ENCODE assay signal across 8 cellular contexts in genomic region chr17:39164675-39165143, GRCh38. TPM values are rescaled to one million over a fixed set of nuclear protein-coding genes. Genes with fewer than 3 reads are reported as not detected.
DNase-seq lines count a peak whose midpoint lies in the region; ATAC-seq and TF ChIP-seq lines count a peak whose summit lies in the region.

No MANE protein-coding gene starts in this region.

- peak overlapping the region; percentile 92 for H2AFZ ChIP-seq in IMR-90 (replicated peaks; ENCODE audit: low read length, poor library complexity)

- dilution Hi-C loops in IMR-90 (cut with HindIII; ENCODE audit: low sequenced_read_pairs, unreplicated experiment), result no loop called here

- ATAC-seq in IMR-90 (ENCODE audit: low read depth), result peak; percentile 96

- H2AK9ac ChIP-seq in IMR-90 (replicated peaks; ENCODE audit: low read depth, low read length, poor library complexity), result peak overlapping the region; percentile 17

- peak; percentile 59 for TF ChIP-seq RAD21 in IMR-90 (IDR thresholded peaks at IDR 0.05; ENCODE audit: low read length)

- no peak overlapping the region for H2BK15ac ChIP-seq in IMR-90 (ENCODE audit: low read depth, low read length)

- H3K9me3 ChIP-seq in IMR-90 (ENCODE audit: control insufficient read depth, insufficient read depth, low read length), result no peaks in the 10 kb centered on the region

- WGBS in IMR-90 (ENCODE audit: extremely low coverage in 2 of 2, insufficient read length in 1 of 2), 2 experiments, result 4% methylated on average over 10 of the region's 15 CpGs; no CpG with 5 or more reads in 1 of the 2 experiments

- no TSS peak for BruUV-seq in IMR-90 (replicated peaks; lab: Mats Ljungman, UMichigan)

- DNase-seq in AG09309 (ENCODE audit: low read depth) (peak; percentile 72), IMR-90 (peak; percentile 89), SK-MEL-5 (ENCODE audit: low read depth, low spot score) (peak; percentile 88), glomerular visceral epithelial cell (ENCODE audit: extremely low spot score) (peak; percentile 80), occipital lobe (lab: John Stamatoyannopoulos, UW) (peak; percentile 56), superior temporal gyrus (ENCODE audit: extremely low spot score) (peak; percentile 70)
- peak; percentile 85 for DNase-seq in activated naive CD4-positive, alpha-beta T cell treated with anti-CD3 and anti-CD28 coated beads, Interleukin-2, amount 10 ng/mL, durations not matched to agents 7 days and 5 days

- H3K4me1 Mint-ChIP-seq in activated naive CD4-positive, alpha-beta T cell treated with anti-CD3 and anti-CD28 coated beads, Interleukin-2, amount 10 ng/mL, durations not matched to agents 7 days and 5 days, result peaks cover 40% of the 10 kb centered on the region

- H3K36me3 Mint-ChIP-seq in activated naive CD4-positive, alpha-beta T cell treated with anti-CD3 and anti-CD28 coated beads, Interleukin-2, amount 10 ng/mL, durations not matched to agents 7 days and 5 days, result peaks cover 4% of the 10 kb centered on the region

- peak overlapping the region; percentile 12 to 81; a peak in 2 of 4 replicates for H4K8ac ChIP-seq in IMR-90 (ENCODE audit: low read depth in 2 of 2, low read length in 2 of 2)

- CTCF ChIA-PET in IMR-90 (lab: Yijun Ruan, JAX), result interaction anchor here (0.6 to 2.4 kb wide), 13 partner anchors 10 to 183 kb away, joined by 3 to 19 read pairs (median 3); no protein-coding TSS in a partner anchor
- CTCF ChIA-PET in activated naive CD4-positive, alpha-beta T cell treated with anti-CD3 and anti-CD28 coated beads, Interleukin-2, amount 10 ng/mL, durations not matched to agents 7 days and 5 days (lab: Charles Lee), result interaction anchor here (0.6 to 7.6 kb wide), 28 partner anchors 9 to 294 kb away, joined by 3 to 121 read pairs (median 5); partner anchors contain the start of genes PLXDC1 and RPL19

- H2BK120ac ChIP-seq in IMR-90 (ENCODE audit: low read depth, low read length), result peak overlapping the region; percentile 2; the same call in 1 of the 2 replicates

- intact Hi-C loops in IMR-90 (cut with micrococcal nuclease), result loop anchor here (1.0 kb wide), 1 partner anchor 80 kb away; no protein-coding TSS in a partner anchor

- H3K27ac ChIP-seq in IMR-90 (ENCODE audit: insufficient read depth, low read length), result no peak overlapping the region

- H2BK5ac ChIP-seq in IMR-90 (ENCODE audit: low read depth, low read length, poor library complexity, severe bottlenecking), result no peak overlapping the region

- TF ChIP-seq CTCF in AG09309 (IDR thresholded peaks at IDR 0.05; ENCODE audit: control insufficient read depth, insufficient read depth, low read depth, low read length, missing control alignments) (peak; percentile 92), IMR-90 (conservative IDR thresholded peaks at IDR 0.05; ENCODE audit: low read depth, low read length) (peak; percentile 86)

- H3K4me3 Mint-ChIP-seq in activated naive CD4-positive, alpha-beta T cell treated with anti-CD3 and anti-CD28 coated beads, Interleukin-2, amount 10 ng/mL, durations not matched to agents 7 days and 5 days, result peak overlapping the region; percentile 79

- TF ChIP-seq POLR2A in GM19193 (IDR thresholded peaks at IDR 0.05; ENCODE audit: extremely low read depth, insufficient read depth, insufficient read length) (peak; percentile 18), IMR-90 (IDR thresholded peaks at IDR 0.05; ENCODE audit: low read depth, low read length) (no peak)

- H3K4me1 ChIP-seq in IMR-90 (ENCODE audit: control insufficient read depth, insufficient read depth, low read length), result peaks cover 5% of the 10 kb centered on the region; the same call in 1 of the 2 replicates

- peaks cover 6% of the 10 kb centered on the region for H3K9me3 Mint-ChIP-seq in activated naive CD4-positive, alpha-beta T cell treated with anti-CD3 and anti-CD28 coated beads, Interleukin-2, amount 10 ng/mL, durations not matched to agents 7 days and 5 days

- no peak overlapping the region for H3K27ac Mint-ChIP-seq in activated naive CD4-positive, alpha-beta T cell treated with anti-CD3 and anti-CD28 coated beads, Interleukin-2, amount 10 ng/mL, durations not matched to agents 7 days and 5 days

- peak overlapping the region; percentile 92; the same call in 1 of the 2 replicates for H3K14ac ChIP-seq in IMR-90 (replicated peaks; ENCODE audit: low read depth, low read length)

- H2BK20ac ChIP-seq in IMR-90 (ENCODE audit: low read depth, low read length), result no peak overlapping the region

- no peak overlapping the region; the same call in 1 of the 2 replicates for H4K91ac ChIP-seq in IMR-90 (ENCODE audit: insufficient read depth, low read depth, low read length)

- no peaks in the 10 kb centered on the region for H3K36me3 ChIP-seq in IMR-90 (ENCODE audit: control insufficient read depth, insufficient read depth, low read length)

- H4K5ac ChIP-seq in IMR-90 (ENCODE audit: low read depth, low read length), result peak overlapping the region; percentile 65

- H3K27me3 ChIP-seq in IMR-90 (ENCODE audit: control insufficient read depth, insufficient read depth, low read length), result peaks cover 35% of the 10 kb centered on the region

- H3K56ac ChIP-seq in IMR-90 (ENCODE audit: extremely low read depth, insufficient read depth, low read length), result no peak overlapping the region; the same call in 1 of the 2 replicates

- in situ Hi-C loops in IMR-90 (cut with MboI; ENCODE audit: low sequenced_read_pairs) (no loop called here), SK-MEL-5 (cut with HindIII; ENCODE audit: low pct_unique_long_range_greater_than_20kb, low sequenced_read_pairs) (no loop called here)

- H3K79me1 ChIP-seq in IMR-90 (ENCODE audit: low read depth in 1 of 2, low read length in 2 of 2), result no peaks in the 10 kb centered on the region

- peak overlapping the region; percentile 28 for H3K4ac ChIP-seq in IMR-90 (ENCODE audit: low read depth, low read length)

- peaks cover 6% of the 10 kb centered on the region for H3K9me1 ChIP-seq in IMR-90 (ENCODE audit: insufficient read depth, low read length)

- peak overlapping the region; percentile 25; the same call in 1 of the 2 replicates for H2AK5ac ChIP-seq in IMR-90 (ENCODE audit: low read depth, low read length)

- H3K23ac ChIP-seq in IMR-90 (ENCODE audit: low read depth, low read length), result peak overlapping the region; percentile 26

- H4K20me1 ChIP-seq in IMR-90 (ENCODE audit: insufficient read depth, low read length), result no peaks in the 10 kb centered on the region

- POLR2A ChIA-PET in IMR-90 (lab: Charles Lee; ENCODE audit: unreplicated experiment), result interaction anchor here (1.4 kb wide), 1 partner anchor 10 kb away, joined by 3 read pairs; no protein-coding TSS in a partner anchor

- H3K4me2 ChIP-seq in IMR-90 (ENCODE audit: low read depth, low read length), result peak overlapping the region; percentile 91

- H3K9ac ChIP-seq in IMR-90 (ENCODE audit: low read depth, low read length), result peak overlapping the region; percentile 37; the same call in 1 of the 2 replicates

- H3K4me3 ChIP-seq in AG09309 (ENCODE audit: control insufficient read depth, low read depth, low read length), result peak overlapping the region; percentile 52
- peak overlapping the region; percentile 55 for H3K4me3 ChIP-seq in IMR-90 (ENCODE audit: insufficient read depth, low read depth, low read length)

- peaks cover 83% of the 10 kb centered on the region for H3K27me3 Mint-ChIP-seq in activated naive CD4-positive, alpha-beta T cell treated with anti-CD3 and anti-CD28 coated beads, Interleukin-2, amount 10 ng/mL, durations not matched to agents 7 days and 5 days

- H3K18ac ChIP-seq in IMR-90 (ENCODE audit: low read depth, low read length), result no peak overlapping the region

TF ChIP-seq in IMR-90, 13 proteins besides CTCF, POLR2A, EP300 and RAD21:
- TF ChIP-seq SMC3 (IDR thresholded peaks at IDR 0.05; ENCODE audit: low read depth, low read length) (peak; percentile 52), MAZ (IDR thresholded peaks at IDR 0.05; ENCODE audit: borderline replicate concordance, low read depth, low read length) (no peak)

RNA-seq across cellular contexts. Expression of gene ARL5C, which starts 1.3 kb away (rescaled TPM):
- not detected in 2 replicates for total RNA-seq in IMR-90 (2012; rRNA removed)
- polyA plus RNA-seq in IMR-90 (2012; rRNA removed), result not detected in 2 replicates
- not detected in 2 replicates for polyA plus RNA-seq in IMR-90 (2012; cell fraction: cytosol; rRNA removed)
- polyA plus RNA-seq in IMR-90 (2012; cell fraction: nucleus; rRNA removed; ENCODE audit: low replicate concordance), result not detected in 2 replicates
- not detected in 2 replicates for total RNA-seq in SK-MEL-5 (2014; rRNA removed; shearing (Covaris generic))
- polyA plus RNA-seq in SK-MEL-5 (2015; cell fraction: cytosol; rRNA removed), result not detected in 2 replicates
- not detected in 2 replicates for polyA plus RNA-seq in SK-MEL-5 (2015; cell fraction: nucleus; rRNA removed)
- not detected for total RNA-seq in occipital lobe

RNA-seq across cellular contexts. Expression of gene PLXDC1, which starts 13.3 kb away (rescaled TPM):
- total RNA-seq in IMR-90 (2012; rRNA removed), result under 0.01 and 0.28 TPM in 2 replicates
- 0.37 and 0.50 TPM in 2 replicates for polyA plus RNA-seq in IMR-90 (2012; rRNA removed)
- polyA plus RNA-seq in IMR-90 (2012; cell fraction: cytosol; rRNA removed), result 0.18 and 0.63 TPM in 2 replicates
- 5.8 and 8.4 TPM in 2 replicates for polyA plus RNA-seq in IMR-90 (2012; cell fraction: nucleus; rRNA removed; ENCODE audit: low replicate concordance)
- total RNA-seq in SK-MEL-5 (2014; rRNA removed; shearing (Covaris generic)), result 0.43 and 0.48 TPM in 2 replicates
- 0.10 and 0.42 TPM in 2 replicates for polyA plus RNA-seq in SK-MEL-5 (2015; cell fraction: cytosol; rRNA removed)
- polyA plus RNA-seq in SK-MEL-5 (2015; cell fraction: nucleus; rRNA removed), result 10.0 and 13.7 TPM in 2 replicates
- 9.4 TPM for total RNA-seq in occipital lobe

RNA-seq across cellular contexts. Expression of gene CACNB1, which starts 32.8 kb away (rescaled TPM):
- 2.5 TPM in 2 replicates for total RNA-seq in IMR-90 (2012; rRNA removed)
- polyA plus RNA-seq in IMR-90 (2012; rRNA removed), result 7.3 and 8.6 TPM in 2 replicates
- 4.2 and 4.6 TPM in 2 replicates for polyA plus RNA-seq in IMR-90 (2012; cell fraction: cytosol; rRNA removed)
- 46.8 and 65.5 TPM in 2 replicates for polyA plus RNA-seq in IMR-90 (2012; cell fraction: nucleus; rRNA removed; ENCODE audit: low replicate concordance)
- total RNA-seq in SK-MEL-5 (2014; rRNA removed; shearing (Covaris generic)), result 0.72 and 0.74 TPM in 2 replicates
- 1.7 and 2.1 TPM in 2 replicates for polyA plus RNA-seq in SK-MEL-5 (2015; cell fraction: cytosol; rRNA removed)
- polyA plus RNA-seq in SK-MEL-5 (2015; cell fraction: nucleus; rRNA removed), result 16.1 and 18.6 TPM in 2 replicates
- 20.6 TPM for total RNA-seq in occipital lobe

RNA-seq across cellular contexts. Expression of gene RPL19, which starts 35.4 kb away (rescaled TPM):
- 2,298 and 2,466 TPM in 2 replicates for total RNA-seq in IMR-90 (2012; rRNA removed)
- polyA plus RNA-seq in IMR-90 (2012; rRNA removed), result 2,030 and 2,101 TPM in 2 replicates
- polyA plus RNA-seq in IMR-90 (2012; cell fraction: cytosol; rRNA removed), result 3,418 and 5,498 TPM in 2 replicates
- 579 and 1,052 TPM in 2 replicates for polyA plus RNA-seq in IMR-90 (2012; cell fraction: nucleus; rRNA removed; ENCODE audit: low replicate concordance)
- 4,194 and 4,277 TPM in 2 replicates for total RNA-seq in SK-MEL-5 (2014; rRNA removed; shearing (Covaris generic))
- polyA plus RNA-seq in SK-MEL-5 (2015; cell fraction: cytosol; rRNA removed), result 2,792 and 3,357 TPM in 2 replicates
- 592 and 621 TPM in 2 replicates for polyA plus RNA-seq in SK-MEL-5 (2015; cell fraction: nucleus; rRNA removed)
- total RNA-seq in occipital lobe, result 958 TPM
